Comparison of ENCODE assay signal across 8 cellular contexts in the genomic region with DNA sequence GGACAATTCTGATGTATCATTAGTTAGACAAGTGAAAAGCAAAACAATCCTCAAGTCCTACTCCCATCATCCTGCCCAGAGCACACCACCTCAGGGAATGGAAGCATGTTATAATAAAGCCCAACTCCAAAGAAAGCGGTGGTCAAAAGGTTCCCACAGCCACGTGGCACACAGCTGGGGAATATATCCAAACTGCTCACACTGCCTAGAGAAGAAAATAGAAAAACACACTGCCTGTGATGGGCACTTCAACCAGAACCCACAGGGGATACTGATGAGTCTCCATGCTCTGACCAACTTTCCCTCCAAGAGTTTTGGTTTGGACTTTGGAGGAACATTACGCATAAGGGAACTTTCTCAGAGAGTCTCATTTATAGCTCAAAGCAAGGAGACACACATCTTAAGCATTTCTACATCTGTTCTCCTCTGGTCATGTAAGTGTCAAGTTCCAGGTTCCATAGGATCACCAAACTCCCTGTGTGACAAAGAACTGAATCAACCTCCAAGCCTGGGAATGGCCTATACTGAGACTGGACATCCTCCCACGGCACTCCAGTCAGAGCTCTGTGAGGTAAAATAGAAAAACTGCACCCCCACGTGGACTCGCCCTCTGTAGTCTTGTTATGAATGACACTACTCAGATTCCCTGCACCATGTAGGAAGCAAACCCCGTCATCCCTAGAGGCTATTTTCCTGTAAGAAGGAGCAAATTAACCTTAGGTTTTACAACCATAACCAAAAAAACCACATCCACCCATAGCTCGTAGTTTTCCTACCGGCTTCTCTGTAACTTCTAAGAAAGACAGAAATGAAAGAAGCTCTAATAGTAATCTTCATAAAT. TPM values are rescaled to one million over a fixed set of nuclear protein-coding genes. Genes with fewer than 3 reads are reported as not detected.
DNase-seq lines count a peak whose midpoint lies in the region; ATAC-seq and TF ChIP-seq lines count a peak whose summit lies in the region.

No MANE protein-coding gene starts in this region.

- H3K27ac Mint-ChIP-seq in T-helper 1 cell treated with Interleukin-12 subunit alpha and Interleukin-12 subunit beta and Interleukin-4 antibody, amounts not matched to agents 30 μg/mL and 1 μg/mL, for 36 hours: peak overlapping the region; percentile 78
- no peak overlapping the region for H3K27ac Mint-ChIP-seq in central memory CD8-positive, alpha-beta T cell (ENCODE audit: low read depth)

- H3K4me1 ChIP-seq in adrenal gland (replicated peaks in 1 of 2): peaks cover 7 to 23% of the 10 kb centered on the region in 2 donors

- no peak for ATAC-seq in central memory CD8-positive, alpha-beta T cell (replicated peaks; ENCODE audit: extremely low read depth, poor library complexity, severe bottlenecking)
- no peak for ATAC-seq in GM19455 (IDR thresholded peaks at IDR 0.05; ENCODE audit: unreplicated experiment)

- no peak overlapping the region for H3K4me3 ChIP-seq in adrenal gland

- peaks cover 17% of the 10 kb centered on the region for H3K36me3 Mint-ChIP-seq in T-helper 1 cell treated with Interleukin-12 subunit alpha and Interleukin-12 subunit beta and Interleukin-4 antibody, amounts not matched to agents 30 μg/mL and 1 μg/mL, for 36 hours (ENCODE audit: low read depth)
- H3K36me3 Mint-ChIP-seq in central memory CD8-positive, alpha-beta T cell (ENCODE audit: insufficient read depth): peaks cover 2% of the 10 kb centered on the region

- 78 to 82% (median 81%) methylated on average over 9 of the region's 9 CpGs for WGBS in adrenal gland, 4 donors

- no peaks in the 10 kb centered on the region for H3K27me3 Mint-ChIP-seq in T-helper 1 cell treated with Interleukin-12 subunit alpha and Interleukin-12 subunit beta and Interleukin-4 antibody, amounts not matched to agents 30 μg/mL and 1 μg/mL, for 36 hours (ENCODE audit: low read depth)
- H3K27me3 Mint-ChIP-seq in central memory CD8-positive, alpha-beta T cell: no peaks in the 10 kb centered on the region

- peak overlapping the region; percentile 56 for H3K4me3 Mint-ChIP-seq in T-helper 1 cell treated with Interleukin-12 subunit alpha and Interleukin-12 subunit beta and Interleukin-4 antibody, amounts not matched to agents 30 μg/mL and 1 μg/mL, for 36 hours
- peak overlapping the region; percentile 21 for H3K4me3 Mint-ChIP-seq in central memory CD8-positive, alpha-beta T cell

- H3K27me3 ChIP-seq in adrenal gland: no peaks in the 10 kb centered on the region

- POLR2A ChIA-PET in GM10248 (lab: Yijun Ruan, JAX): interaction anchor here (0.6 kb wide), 1 partner anchor 215 kb away, joined by 3 read pairs; no protein-coding TSS in a partner anchor

- TF ChIP-seq CTCF in GM10248 (IDR thresholded peaks at IDR 0.05; ENCODE audit: control extremely low read depth, extremely low read depth, low read depth, missing control alignments): peak; percentile 12
- no peak for TF ChIP-seq CTCF in adrenal gland (IDR thresholded peaks at IDR 0.05)

- no peaks in the 10 kb centered on the region for H3K9me3 Mint-ChIP-seq in T-helper 1 cell treated with Interleukin-12 subunit alpha and Interleukin-12 subunit beta and Interleukin-4 antibody, amounts not matched to agents 30 μg/mL and 1 μg/mL, for 36 hours
- no peaks in the 10 kb centered on the region for H3K9me3 Mint-ChIP-seq in central memory CD8-positive, alpha-beta T cell

- no peak for DNase-seq in GM10248 (ENCODE audit: extremely low spot score)
- DNase-seq in central memory CD8-positive, alpha-beta T cell (ENCODE audit: low spot score in 2 of 2): no peak
- peak; percentile 24 for DNase-seq in stimulated activated CD4-positive, alpha-beta T cell treated with anti-CD3 and anti-CD28 coated beads, Interleukin-12 subunit alpha, Interleukin-12 subunit beta, amount 100 ng/mL, for 4 hours
- no peak for DNase-seq in GOT3 (lab: John Stamatoyannopoulos, UW)
- DNase-seq in NCI-H526 (lab: John Stamatoyannopoulos, UW): no peak
- DNase-seq in adrenal gland: no peak

- no peak for TF ChIP-seq POLR2A in adrenal gland (IDR thresholded peaks at IDR 0.05)

- CTCF ChIA-PET in GM10248 (lab: Yijun Ruan, JAX): interaction anchor here (0.7 to 4.5 kb wide), 9 partner anchors 9 to 113 kb away, joined by 3 to 20 read pairs (median 3); no protein-coding TSS in a partner anchor

- H3K9me3 ChIP-seq in adrenal gland (replicated peaks in 1 of 3): no peaks in the 10 kb centered on the region

- H3K4me1 Mint-ChIP-seq in T-helper 1 cell treated with Interleukin-12 subunit alpha and Interleukin-12 subunit beta and Interleukin-4 antibody, amounts not matched to agents 30 μg/mL and 1 μg/mL, for 36 hours (ENCODE audit: low read depth): peaks cover 38% of the 10 kb centered on the region
- H3K4me1 Mint-ChIP-seq in central memory CD8-positive, alpha-beta T cell: peaks cover 41% of the 10 kb centered on the region

- intact Hi-C loops in adrenal gland (cut with DNase I): no loop called here

- H3K27ac ChIP-seq in adrenal gland: no peak overlapping the region

- no peaks in the 10 kb centered on the region for H3K36me3 ChIP-seq in adrenal gland (replicated peaks in 1 of 2)

RNA-seq across cellular contexts. Expression of gene DSTYK, which starts 12.2 kb away (rescaled TPM):
- total RNA-seq in adrenal gland: 10 to 100 TPM; 15.4 to 22.9 (median 17.8) TPM
- polyA plus RNA-seq in adrenal gland: 10 to 100 TPM in 1 of 3 donors, 1 to 10 TPM in 2; 4.4 to 12.8 (median 6.7) TPM

RNA-seq across cellular contexts. Expression of gene TMCC2, which starts 28.4 kb away (rescaled TPM):
- total RNA-seq in adrenal gland: 10 to 100 TPM in 3 of 8 donors, 1 to 10 TPM in 5; 2.3 to 33.2 (median 8.4) TPM
- 10 to 100 TPM in 1 of 3 donors, 1 to 10 TPM in 2; 3.3 to 11.2 (median 3.3) TPM for polyA plus RNA-seq in adrenal gland
